In genomic region chr16:84718-85452, GRCh38 we compare ENCODE assay signal across 9 cellular contexts. TPM values are rescaled to one million over a fixed set of nuclear protein-coding genes. Genes with fewer than 3 reads are reported as not detected.
A peak's percentile ranks its signal among the peaks of the same experiment; 100 is the strongest.
DNase-seq lines count a peak whose midpoint lies in the region; ATAC-seq, FAIRE-seq and TF ChIP-seq lines count a peak whose summit lies in the region.
"Had no signal": no experiment of that assay in that cellular context is flagged by ENCODE, and none has a peak within 500 bp of the region (broad histone marks: within the 10 kb centered on the region; RNA-seq: fewer than 3 reads in every experiment).

No MANE protein-coding gene starts in this region.

- peaks cover 42% of the 10 kb centered on the region for H3K4me1 ChIP-seq in SJCRH30
- H3K4me1 ChIP-seq in kidney (ENCODE audit: control insufficient read depth in 1 of 2, insufficient read depth in 1 of 2, low read depth in 1 of 2, low read length in 2 of 2): peaks cover 0 to 17% of the 10 kb centered on the region in 2 donors

- TF ChIP-seq CTCF in kidney (IDR thresholded peaks at IDR 0.05; ENCODE audit: borderline replicate concordance, extremely low read depth, insufficient read depth): no peak

- H3K9me3 ChIP-seq in SJCRH30 (replicated peaks) (no peaks in the 10 kb centered on the region), kidney (ENCODE audit: control insufficient read depth in 1 of 2, low read length in 2 of 2) (no peaks in the 10 kb centered on the region)

- H3K27me3 ChIP-seq in SJCRH30: no peaks in the 10 kb centered on the region

- H3K36me3 ChIP-seq in SJCRH30 (peaks cover 4% of the 10 kb centered on the region; the same call in 1 of the 2 replicates), kidney (ENCODE audit: control insufficient read depth in 1 of 2, insufficient read depth in 2 of 2, low read length in 2 of 2) (peaks cover 6 to 13% of the 10 kb centered on the region in 2 donors)

- no peak overlapping the region for H3K9ac ChIP-seq in kidney (ENCODE audit: low read length in 2 of 2)

- peak; percentile 41 for ATAC-seq in HG03439 (IDR thresholded peaks at IDR 0.05; ENCODE audit: unreplicated experiment)

- no peak overlapping the region for H3K4me3 ChIP-seq in SJCRH30
- H3K4me3 ChIP-seq in kidney (ENCODE audit: low read length in 2 of 2): no peak overlapping the region

- FAIRE-seq in kidney (lab: Jason Lieb, UNC): no peak
- FAIRE-seq: G401.6 had no signal

- DNase-seq in activated CD4-positive, alpha-beta T cell treated with anti-CD3 and anti-CD28 coated beads for 1 hour: peak; percentile 22
- no peak for DNase-seq in activated CD4-positive, alpha-beta T cell treated with anti-CD3 and anti-CD28 coated beads, Interleukin-2, amount 50 U/mL, for 1 hour
- peak; percentile 93 for DNase-seq in SJCRH30
- DNase-seq in astrocyte of the hippocampus (ENCODE audit: low read depth, low spot score): peak; percentile 92
- DNase-seq in kidney: peak; percentile 93
- DNase-seq in stimulated activated CD4-positive, alpha-beta T cell treated with anti-CD3 and anti-CD28 coated beads, TNF-alpha, amount 100 ng/mL, for 48 hours (ENCODE audit: low read depth in 3 of 3): peak; percentile 23 to 53 (median 47)
- DNase-seq in SKM-1 treated with dmso at 0.1 percent for 144 hours (lab: John Stamatoyannopoulos, UW; ENCODE audit: unreplicated experiment): no peak

- H3K27ac ChIP-seq in SJCRH30 (peak overlapping the region; percentile 72), kidney (ENCODE audit: low read depth in 2 of 2, low read length in 2 of 2) (peak overlapping the region; percentile 28 to 34)

- intact Hi-C loops in kidney (cut with DNase I): no loop called here

RNA-seq across cellular contexts. Expression of gene MPG, which starts 6.9 kb away (rescaled TPM):
- 37.8 and 47.2 TPM in 2 replicates for total RNA-seq in SJCRH30 (2014; rRNA removed; shearing (Covaris generic))
- total RNA-seq in kidney: 40.8 TPM
- 54.3 TPM for polyA plus RNA-seq in kidney (ENCODE audit: insufficient read depth, low read depth, low replicate concordance)

RNA-seq across cellular contexts. Expression of gene RHBDF1, which starts 12.5 kb away (rescaled TPM):
- total RNA-seq in SJCRH30 (2014; rRNA removed; shearing (Covaris generic)): 24.1 and 25.3 TPM in 2 replicates
- total RNA-seq in kidney: 33.1 TPM
- 12.0 TPM for polyA plus RNA-seq in kidney (ENCODE audit: insufficient read depth, low read depth, low replicate concordance)

RNA-seq across cellular contexts. Expression of gene SNRNP25, which starts 31.3 kb away (rescaled TPM):
- 60.7 and 63.4 TPM in 2 replicates for total RNA-seq in SJCRH30 (2014; rRNA removed; shearing (Covaris generic))
- total RNA-seq in kidney: 14.7 TPM
- 60.3 TPM for polyA plus RNA-seq in kidney (ENCODE audit: insufficient read depth, low read depth, low replicate concordance)

RNA-seq across cellular contexts. Expression of gene POLR3K, which starts 31.5 kb away (rescaled TPM):
- 20.9 and 24.3 TPM in 2 replicates for total RNA-seq in SJCRH30 (2014; rRNA removed; shearing (Covaris generic))
- total RNA-seq in kidney: 8.8 TPM
- polyA plus RNA-seq in kidney (ENCODE audit: insufficient read depth, low read depth, low replicate concordance): 18.5 TPM

RNA-seq across cellular contexts. Expression of gene NPRL3, which starts 53.6 kb away (rescaled TPM):
- 9.8 and 11.5 TPM in 2 replicates for total RNA-seq in SJCRH30 (2014; rRNA removed; shearing (Covaris generic))
- total RNA-seq in kidney: 37.8 TPM
- 21.3 TPM for polyA plus RNA-seq in kidney (ENCODE audit: insufficient read depth, low read depth, low replicate concordance)

Comparison
In these comparisons a context has a peak if more than half of its experiments do, and no peak if none do; other contexts are left out.
1. DNase-seq: peak in activated CD4-positive, alpha-beta T cell treated with anti-CD3 and anti-CD28 coated beads for 1 hour (single experiment), SJCRH30 (2 of 2), astrocyte of the hippocampus (single experiment), kidney (single experiment) and stimulated activated CD4-positive, alpha-beta T cell treated with anti-CD3 and anti-CD28 coated beads, TNF-alpha, amount 100 ng/mL, for 48 hours (3 of 3); none in activated CD4-positive, alpha-beta T cell treated with anti-CD3 and anti-CD28 coated beads, Interleukin-2, amount 50 U/mL, for 1 hour (single experiment) and SKM-1 treated with dmso at 0.1 percent for 144 hours (single experiment).